ENCODE assay signal across 14 cellular contexts in genomic region chr12:480831-481230, GRCh38. TPM values are rescaled to one million over a fixed set of nuclear protein-coding genes. Genes with fewer than 3 reads are reported as not detected.
DNase-seq lines count a peak whose midpoint lies in the region; ATAC-seq, FAIRE-seq and TF ChIP-seq lines count a peak whose summit lies in the region.
"Had no signal": no experiment of that assay in that cellular context is flagged by ENCODE, and none has a peak within 500 bp of the region (broad histone marks: within the 10 kb centered on the region; RNA-seq: fewer than 3 reads in every experiment).

No MANE protein-coding gene starts in this region.

- TF ChIP-seq CTCF in adrenal gland (IDR thresholded peaks at IDR 0.05) = no peak
- no peak for TF ChIP-seq CTCF in right atrium auricular region (IDR thresholded peaks at IDR 0.05)

- no peak for FAIRE-seq in HTR-8/SVneo (lab: Jason Lieb, UNC)

- peaks cover 0 to 13% of the 10 kb centered on the region in 2 donors for H3K4me1 ChIP-seq in adrenal gland (replicated peaks in 1 of 2)
- H3K4me1 ChIP-seq in right atrium auricular region = peaks cover 0 to 38% of the 10 kb centered on the region in 2 donors

- ATAC-seq in HG03520 (IDR thresholded peaks at IDR 0.05; ENCODE audit: unreplicated experiment) (no peak), HG02763 (IDR thresholded peaks at IDR 0.05; ENCODE audit: unreplicated experiment) (no peak), GM21619 (IDR thresholded peaks at IDR 0.05; ENCODE audit: unreplicated experiment) (no peak)

- H3K36me3 ChIP-seq in adrenal gland (replicated peaks in 1 of 2) (no peaks in the 10 kb centered on the region), right atrium auricular region (no peaks in the 10 kb centered on the region)

- TF ChIP-seq POLR2A in adrenal gland (IDR thresholded peaks at IDR 0.05) = no peak

- H3K27ac ChIP-seq in adrenal gland (peak overlapping the region in 2 of 5 donors; percentile 63), right atrium auricular region (peak overlapping the region; percentile 90)

- H3K9me3 ChIP-seq in adrenal gland (replicated peaks in 1 of 3) = no peaks in the 10 kb centered on the region
- no peaks in the 10 kb centered on the region for H3K9me3 ChIP-seq in right atrium auricular region

- H3K27me3 ChIP-seq in adrenal gland (no peaks in the 10 kb centered on the region), right atrium auricular region (no peaks in the 10 kb centered on the region)

- H3K4me3 ChIP-seq in adrenal gland (no peak overlapping the region), right atrium auricular region (no peak overlapping the region)
- H3K4me3 ChIP-seq: skin epidermis had no signal

- intact Hi-C loops in adrenal gland (cut with DNase I) = no loop called here

- DNase-seq in GM03348 (ENCODE audit: low spot score) = peak; percentile 41
- DNase-seq in adrenal gland = peak in 4 of 7 donors; percentile 25 to 41 (median 30)
- DNase-seq in right atrium auricular region (ENCODE audit: low spot score) = peak; percentile 89
- peak; percentile 22 for DNase-seq in renal cortical epithelial cell (ENCODE audit: low read depth)
- no peak for DNase-seq in HTR-8/SVneo (ENCODE audit: insufficient read length, low spot score)
- DNase-seq: effector memory CD4-positive, alpha-beta T cell; hypothalamus; midbrain; OCI-M1 had no signal

- WGBS in adrenal gland, 4 donors = 15 to 40% (median 36%) methylated on average over 3 to 4 of the region's 4 CpGs

RNA-seq across cellular contexts. Expression of gene B4GALNT3, which starts 21.1 kb away (rescaled TPM):
- 10 to 100 TPM in 7 of 8 donors, 1 to 10 TPM in 1; 9.8 to 43.1 (median 28.5) TPM for total RNA-seq in adrenal gland
- polyA plus RNA-seq in adrenal gland = 10 to 100 TPM; 16.2 to 38.5 (median 30.5) TPM
- 10 to 100 TPM; 19.3 to 29.0 TPM for total RNA-seq in right atrium auricular region
- total RNA-seq in renal cortical epithelial cell = 0.94 and 3.1 TPM in 2 replicates
- polyA plus RNA-seq: BJ had no signal
